ENCODE assay signal across 1 cellular context in the genomic region with DNA sequence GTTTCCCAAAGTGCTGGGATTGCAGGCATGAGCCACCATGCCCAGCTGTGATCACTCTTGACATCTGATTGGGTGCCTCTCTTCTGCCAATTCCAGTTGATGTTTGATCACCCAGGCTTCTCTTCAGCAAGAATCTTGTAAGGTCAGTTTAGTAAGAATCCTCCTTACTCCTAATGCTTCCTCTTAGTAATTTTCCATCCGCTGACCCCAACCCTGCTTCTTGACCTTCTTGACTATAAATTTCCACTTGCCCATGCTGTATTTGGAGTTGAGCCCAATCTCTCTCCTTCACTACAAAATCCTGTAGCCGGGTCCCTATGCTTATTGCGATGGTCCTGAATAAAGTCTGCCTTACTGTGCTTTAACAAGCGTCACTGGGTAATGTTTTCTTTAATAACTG.
TF ChIP-seq lines count a peak whose summit lies in the region.

No MANE protein-coding gene starts in this region.

TF ChIP-seq in HepG2, 621 proteins besides CTCF, POLR2A, EP300 and RAD21 (continued from another document):
- TF ChIP-seq, protein P1, sequence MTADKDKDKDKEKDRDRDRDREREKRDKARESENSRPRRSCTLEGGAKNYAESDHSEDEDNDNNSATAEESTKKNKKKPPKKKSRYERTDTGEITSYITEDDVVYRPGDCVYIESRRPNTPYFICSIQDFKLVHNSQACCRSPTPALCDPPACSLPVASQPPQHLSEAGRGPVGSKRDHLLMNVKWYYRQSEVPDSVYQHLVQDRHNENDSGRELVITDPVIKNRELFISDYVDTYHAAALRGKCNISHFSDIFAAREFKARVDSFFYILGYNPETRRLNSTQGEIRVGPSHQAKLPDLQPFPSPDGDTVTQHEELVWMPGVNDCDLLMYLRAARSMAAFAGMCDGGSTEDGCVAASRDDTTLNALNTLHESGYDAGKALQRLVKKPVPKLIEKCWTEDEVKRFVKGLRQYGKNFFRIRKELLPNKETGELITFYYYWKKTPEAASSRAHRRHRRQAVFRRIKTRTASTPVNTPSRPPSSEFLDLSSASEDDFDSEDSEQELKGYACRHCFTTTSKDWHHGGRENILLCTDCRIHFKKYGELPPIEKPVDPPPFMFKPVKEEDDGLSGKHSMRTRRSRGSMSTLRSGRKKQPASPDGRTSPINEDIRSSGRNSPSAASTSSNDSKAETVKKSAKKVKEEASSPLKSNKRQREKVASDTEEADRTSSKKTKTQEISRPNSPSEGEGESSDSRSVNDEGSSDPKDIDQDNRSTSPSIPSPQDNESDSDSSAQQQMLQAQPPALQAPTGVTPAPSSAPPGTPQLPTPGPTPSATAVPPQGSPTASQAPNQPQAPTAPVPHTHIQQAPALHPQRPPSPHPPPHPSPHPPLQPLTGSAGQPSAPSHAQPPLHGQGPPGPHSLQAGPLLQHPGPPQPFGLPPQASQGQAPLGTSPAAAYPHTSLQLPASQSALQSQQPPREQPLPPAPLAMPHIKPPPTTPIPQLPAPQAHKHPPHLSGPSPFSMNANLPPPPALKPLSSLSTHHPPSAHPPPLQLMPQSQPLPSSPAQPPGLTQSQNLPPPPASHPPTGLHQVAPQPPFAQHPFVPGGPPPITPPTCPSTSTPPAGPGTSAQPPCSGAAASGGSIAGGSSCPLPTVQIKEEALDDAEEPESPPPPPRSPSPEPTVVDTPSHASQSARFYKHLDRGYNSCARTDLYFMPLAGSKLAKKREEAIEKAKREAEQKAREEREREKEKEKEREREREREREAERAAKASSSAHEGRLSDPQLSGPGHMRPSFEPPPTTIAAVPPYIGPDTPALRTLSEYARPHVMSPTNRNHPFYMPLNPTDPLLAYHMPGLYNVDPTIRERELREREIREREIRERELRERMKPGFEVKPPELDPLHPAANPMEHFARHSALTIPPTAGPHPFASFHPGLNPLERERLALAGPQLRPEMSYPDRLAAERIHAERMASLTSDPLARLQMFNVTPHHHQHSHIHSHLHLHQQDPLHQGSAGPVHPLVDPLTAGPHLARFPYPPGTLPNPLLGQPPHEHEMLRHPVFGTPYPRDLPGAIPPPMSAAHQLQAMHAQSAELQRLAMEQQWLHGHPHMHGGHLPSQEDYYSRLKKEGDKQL (CRISPR knock-in tag; IDR thresholded peaks at IDR 0.05; ENCODE audit: low read depth): no peak
- TF ChIP-seq NR3C1 (CRISPR knock-in tag; IDR thresholded peaks at IDR 0.05) (no peak), TMF1 (CRISPR knock-in tag; IDR thresholded peaks at IDR 0.05; ENCODE audit: low read depth) (no peak), ZNF549 (CRISPR knock-in tag; IDR thresholded peaks at IDR 0.05) (no peak), ZNF598 (CRISPR knock-in tag; IDR thresholded peaks at IDR 0.05; ENCODE audit: borderline replicate concordance) (no peak), DMAP1 (CRISPR knock-in tag; IDR thresholded peaks at IDR 0.05) (no peak), ZFP36L1 (CRISPR knock-in tag; IDR thresholded peaks at IDR 0.05) (no peak), MED8 (CRISPR knock-in tag; IDR thresholded peaks at IDR 0.05; ENCODE audit: insufficient replicate concordance) (no peak), ZNF674 (CRISPR knock-in tag; IDR thresholded peaks at IDR 0.05; ENCODE audit: low read depth) (no peak), GABPA (IDR thresholded peaks at IDR 0.05; ENCODE audit: low read depth, low read length) (no peak), GABPA (CRISPR knock-in tag; IDR thresholded peaks at IDR 0.05; ENCODE audit: low read depth) (no peak), CBX2 (IDR thresholded peaks at IDR 0.05; ENCODE audit: low read depth, low read length) (no peak), CBX2 (CRISPR knock-in tag; IDR thresholded peaks at IDR 0.05; ENCODE audit: low read depth) (no peak), ZNF326 (CRISPR knock-in tag; IDR thresholded peaks at IDR 0.05; ENCODE audit: borderline replicate concordance) (no peak)
- TF ChIP-seq, protein P2, sequence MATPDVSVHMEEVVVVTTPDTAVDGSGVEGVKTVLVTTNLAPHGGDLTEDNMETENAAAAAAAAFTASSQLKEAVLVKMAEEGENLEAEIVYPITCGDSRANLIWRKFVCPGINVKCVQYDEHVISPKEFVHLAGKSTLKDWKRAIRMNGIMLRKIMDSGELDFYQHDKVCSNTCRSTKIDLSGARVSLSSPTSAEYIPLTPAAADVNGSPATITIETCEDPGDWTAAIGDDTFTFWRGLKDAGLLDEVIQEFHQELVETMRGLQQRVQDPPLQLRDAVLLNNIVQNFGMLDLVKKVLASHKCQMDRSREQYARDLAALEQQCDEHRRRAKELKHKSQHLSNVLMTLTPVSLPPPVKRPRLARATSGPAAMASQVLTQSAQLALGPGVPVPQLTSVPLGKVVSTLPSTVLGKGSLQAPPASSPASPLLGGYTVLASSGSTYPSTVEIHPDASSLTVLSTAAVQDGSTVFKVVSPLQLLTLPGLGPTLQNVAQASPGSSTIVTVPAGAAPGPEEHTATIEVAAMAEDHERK (CRISPR knock-in tag; IDR thresholded peaks at IDR 0.05; ENCODE audit: low read depth): no peak
- TF ChIP-seq, protein P3, sequence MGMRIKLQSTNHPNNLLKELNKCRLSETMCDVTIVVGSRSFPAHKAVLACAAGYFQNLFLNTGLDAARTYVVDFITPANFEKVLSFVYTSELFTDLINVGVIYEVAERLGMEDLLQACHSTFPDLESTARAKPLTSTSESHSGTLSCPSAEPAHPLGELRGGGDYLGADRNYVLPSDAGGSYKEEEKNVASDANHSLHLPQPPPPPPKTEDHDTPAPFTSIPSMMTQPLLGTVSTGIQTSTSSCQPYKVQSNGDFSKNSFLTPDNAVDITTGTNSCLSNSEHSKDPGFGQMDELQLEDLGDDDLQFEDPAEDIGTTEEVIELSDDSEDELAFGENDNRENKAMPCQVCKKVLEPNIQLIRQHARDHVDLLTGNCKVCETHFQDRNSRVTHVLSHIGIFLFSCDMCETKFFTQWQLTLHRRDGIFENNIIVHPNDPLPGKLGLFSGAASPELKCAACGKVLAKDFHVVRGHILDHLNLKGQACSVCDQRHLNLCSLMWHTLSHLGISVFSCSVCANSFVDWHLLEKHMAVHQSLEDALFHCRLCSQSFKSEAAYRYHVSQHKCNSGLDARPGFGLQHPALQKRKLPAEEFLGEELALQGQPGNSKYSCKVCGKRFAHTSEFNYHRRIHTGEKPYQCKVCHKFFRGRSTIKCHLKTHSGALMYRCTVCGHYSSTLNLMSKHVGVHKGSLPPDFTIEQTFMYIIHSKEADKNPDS (CRISPR knock-in tag; IDR thresholded peaks at IDR 0.05): no peak
- TF ChIP-seq, protein P4, sequence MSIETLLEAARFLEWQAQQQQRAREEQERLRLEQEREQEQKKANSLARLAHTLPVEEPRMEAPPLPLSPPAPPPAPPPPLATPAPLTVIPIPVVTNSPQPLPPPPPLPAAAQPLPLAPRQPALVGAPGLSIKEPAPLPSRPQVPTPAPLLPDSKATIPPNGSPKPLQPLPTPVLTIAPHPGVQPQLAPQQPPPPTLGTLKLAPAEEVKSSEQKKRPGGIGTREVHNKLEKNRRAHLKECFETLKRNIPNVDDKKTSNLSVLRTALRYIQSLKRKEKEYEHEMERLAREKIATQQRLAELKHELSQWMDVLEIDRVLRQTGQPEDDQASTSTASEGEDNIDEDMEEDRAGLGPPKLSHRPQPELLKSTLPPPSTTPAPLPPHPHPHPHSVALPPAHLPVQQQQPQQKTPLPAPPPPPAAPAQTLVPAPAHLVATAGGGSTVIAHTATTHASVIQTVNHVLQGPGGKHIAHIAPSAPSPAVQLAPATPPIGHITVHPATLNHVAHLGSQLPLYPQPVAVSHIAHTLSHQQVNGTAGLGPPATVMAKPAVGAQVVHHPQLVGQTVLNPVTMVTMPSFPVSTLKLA (IDR thresholded peaks at IDR 0.05): no peak
- TF ChIP-seq, protein P5, sequence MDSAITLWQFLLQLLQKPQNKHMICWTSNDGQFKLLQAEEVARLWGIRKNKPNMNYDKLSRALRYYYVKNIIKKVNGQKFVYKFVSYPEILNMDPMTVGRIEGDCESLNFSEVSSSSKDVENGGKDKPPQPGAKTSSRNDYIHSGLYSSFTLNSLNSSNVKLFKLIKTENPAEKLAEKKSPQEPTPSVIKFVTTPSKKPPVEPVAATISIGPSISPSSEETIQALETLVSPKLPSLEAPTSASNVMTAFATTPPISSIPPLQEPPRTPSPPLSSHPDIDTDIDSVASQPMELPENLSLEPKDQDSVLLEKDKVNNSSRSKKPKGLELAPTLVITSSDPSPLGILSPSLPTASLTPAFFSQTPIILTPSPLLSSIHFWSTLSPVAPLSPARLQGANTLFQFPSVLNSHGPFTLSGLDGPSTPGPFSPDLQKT (CRISPR knock-in tag; IDR thresholded peaks at IDR 0.05; ENCODE audit: borderline replicate concordance): no peak
- TF ChIP-seq, protein P6, sequence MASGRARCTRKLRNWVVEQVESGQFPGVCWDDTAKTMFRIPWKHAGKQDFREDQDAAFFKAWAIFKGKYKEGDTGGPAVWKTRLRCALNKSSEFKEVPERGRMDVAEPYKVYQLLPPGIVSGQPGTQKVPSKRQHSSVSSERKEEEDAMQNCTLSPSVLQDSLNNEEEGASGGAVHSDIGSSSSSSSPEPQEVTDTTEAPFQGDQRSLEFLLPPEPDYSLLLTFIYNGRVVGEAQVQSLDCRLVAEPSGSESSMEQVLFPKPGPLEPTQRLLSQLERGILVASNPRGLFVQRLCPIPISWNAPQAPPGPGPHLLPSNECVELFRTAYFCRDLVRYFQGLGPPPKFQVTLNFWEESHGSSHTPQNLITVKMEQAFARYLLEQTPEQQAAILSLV (CRISPR knock-in tag; IDR thresholded peaks at IDR 0.05; ENCODE audit: borderline replicate concordance): no peak
- TF ChIP-seq, protein P7, sequence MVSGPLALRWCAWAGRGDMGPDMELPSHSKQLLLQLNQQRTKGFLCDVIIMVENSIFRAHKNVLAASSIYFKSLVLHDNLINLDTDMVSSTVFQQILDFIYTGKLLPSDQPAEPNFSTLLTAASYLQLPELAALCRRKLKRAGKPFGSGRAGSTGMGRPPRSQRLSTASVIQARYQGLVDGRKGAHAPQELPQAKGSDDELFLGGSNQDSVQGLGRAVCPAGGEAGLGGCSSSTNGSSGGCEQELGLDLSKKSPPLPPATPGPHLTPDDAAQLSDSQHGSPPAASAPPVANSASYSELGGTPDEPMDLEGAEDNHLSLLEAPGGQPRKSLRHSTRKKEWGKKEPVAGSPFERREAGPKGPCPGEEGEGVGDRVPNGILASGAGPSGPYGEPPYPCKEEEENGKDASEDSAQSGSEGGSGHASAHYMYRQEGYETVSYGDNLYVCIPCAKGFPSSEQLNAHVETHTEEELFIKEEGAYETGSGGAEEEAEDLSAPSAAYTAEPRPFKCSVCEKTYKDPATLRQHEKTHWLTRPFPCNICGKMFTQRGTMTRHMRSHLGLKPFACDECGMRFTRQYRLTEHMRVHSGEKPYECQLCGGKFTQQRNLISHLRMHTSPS (CRISPR knock-in tag; IDR thresholded peaks at IDR 0.05; ENCODE audit: low read depth): no peak
- TF ChIP-seq, protein P8, sequence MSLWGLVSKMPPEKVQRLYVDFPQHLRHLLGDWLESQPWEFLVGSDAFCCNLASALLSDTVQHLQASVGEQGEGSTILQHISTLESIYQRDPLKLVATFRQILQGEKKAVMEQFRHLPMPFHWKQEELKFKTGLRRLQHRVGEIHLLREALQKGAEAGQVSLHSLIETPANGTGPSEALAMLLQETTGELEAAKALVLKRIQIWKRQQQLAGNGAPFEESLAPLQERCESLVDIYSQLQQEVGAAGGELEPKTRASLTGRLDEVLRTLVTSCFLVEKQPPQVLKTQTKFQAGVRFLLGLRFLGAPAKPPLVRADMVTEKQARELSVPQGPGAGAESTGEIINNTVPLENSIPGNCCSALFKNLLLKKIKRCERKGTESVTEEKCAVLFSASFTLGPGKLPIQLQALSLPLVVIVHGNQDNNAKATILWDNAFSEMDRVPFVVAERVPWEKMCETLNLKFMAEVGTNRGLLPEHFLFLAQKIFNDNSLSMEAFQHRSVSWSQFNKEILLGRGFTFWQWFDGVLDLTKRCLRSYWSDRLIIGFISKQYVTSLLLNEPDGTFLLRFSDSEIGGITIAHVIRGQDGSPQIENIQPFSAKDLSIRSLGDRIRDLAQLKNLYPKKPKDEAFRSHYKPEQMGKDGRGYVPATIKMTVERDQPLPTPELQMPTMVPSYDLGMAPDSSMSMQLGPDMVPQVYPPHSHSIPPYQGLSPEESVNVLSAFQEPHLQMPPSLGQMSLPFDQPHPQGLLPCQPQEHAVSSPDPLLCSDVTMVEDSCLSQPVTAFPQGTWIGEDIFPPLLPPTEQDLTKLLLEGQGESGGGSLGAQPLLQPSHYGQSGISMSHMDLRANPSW (CRISPR knock-in tag; IDR thresholded peaks at IDR 0.05; ENCODE audit: borderline replicate concordance): no peak
